3 cellular contexts compared by ENCODE assay signal in the genomic region with DNA sequence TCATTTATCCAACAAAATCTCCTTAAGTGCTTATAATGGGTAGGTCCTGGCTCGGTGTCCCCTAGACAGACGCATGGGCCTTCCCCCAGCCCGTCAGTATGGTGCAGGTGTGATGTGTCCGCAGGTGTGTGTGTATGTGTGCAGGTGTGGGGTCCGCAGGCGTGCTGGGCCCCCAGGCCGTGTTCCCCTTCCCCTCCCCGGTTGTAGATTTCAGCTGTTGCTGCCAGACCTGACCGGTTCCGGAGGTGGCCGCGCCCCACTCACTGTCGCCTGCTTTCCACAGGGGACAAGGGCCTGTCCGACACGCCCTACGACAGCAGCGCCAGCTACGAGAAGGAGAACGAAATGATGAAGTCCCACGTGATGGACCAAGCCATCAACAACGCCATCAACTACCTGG.
TF ChIP-seq lines count a peak whose summit lies in the region.

No MANE protein-coding gene starts in this region.

TF ChIP-seq in SK-N-SH, 30 proteins besides CTCF, POLR2A, EP300 and RAD21 (continued from another document):
- no peak for TF ChIP-seq RFX5 (IDR thresholded peaks at IDR 0.05; ENCODE audit: low read length)
- TF ChIP-seq FOXM1 (IDR thresholded peaks at IDR 0.05; ENCODE audit: low read depth): no peak
- TF ChIP-seq GABPA (IDR thresholded peaks at IDR 0.05; ENCODE audit: low read depth): no peak
- TF ChIP-seq CHD2 (IDR thresholded peaks at IDR 0.05; ENCODE audit: low read length, partially characterized antibody): no peak
- TF ChIP-seq EZH2phosphoT487 (IDR thresholded peaks at IDR 0.05; ENCODE audit: borderline replicate concordance, low read depth): no peak
- no peak for TF ChIP-seq ELF1 (IDR thresholded peaks at IDR 0.05)
- no peak for TF ChIP-seq SIN3A (IDR thresholded peaks at IDR 0.05; ENCODE audit: borderline replicate concordance, low read depth, low read length)
- TF ChIP-seq GATA2 (CRISPR knock-in tag; IDR thresholded peaks at IDR 0.05): no peak
- no peak for TF ChIP-seq NRF1 (IDR thresholded peaks at IDR 0.05; ENCODE audit: low read depth, low read length)

TF ChIP-seq in SK-N-SH treated with all-trans-retinoic acid at 6 μM for 48 hours, 23 proteins besides CTCF, POLR2A, EP300 and RAD21 (continued from another document):
- TF ChIP-seq, protein P1, sequence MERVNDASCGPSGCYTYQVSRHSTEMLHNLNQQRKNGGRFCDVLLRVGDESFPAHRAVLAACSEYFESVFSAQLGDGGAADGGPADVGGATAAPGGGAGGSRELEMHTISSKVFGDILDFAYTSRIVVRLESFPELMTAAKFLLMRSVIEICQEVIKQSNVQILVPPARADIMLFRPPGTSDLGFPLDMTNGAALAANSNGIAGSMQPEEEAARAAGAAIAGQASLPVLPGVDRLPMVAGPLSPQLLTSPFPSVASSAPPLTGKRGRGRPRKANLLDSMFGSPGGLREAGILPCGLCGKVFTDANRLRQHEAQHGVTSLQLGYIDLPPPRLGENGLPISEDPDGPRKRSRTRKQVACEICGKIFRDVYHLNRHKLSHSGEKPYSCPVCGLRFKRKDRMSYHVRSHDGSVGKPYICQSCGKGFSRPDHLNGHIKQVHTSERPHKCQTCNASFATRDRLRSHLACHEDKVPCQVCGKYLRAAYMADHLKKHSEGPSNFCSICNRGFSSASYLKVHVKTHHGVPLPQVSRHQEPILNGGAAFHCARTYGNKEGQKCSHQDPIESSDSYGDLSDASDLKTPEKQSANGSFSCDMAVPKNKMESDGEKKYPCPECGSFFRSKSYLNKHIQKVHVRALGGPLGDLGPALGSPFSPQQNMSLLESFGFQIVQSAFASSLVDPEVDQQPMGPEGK (CRISPR knock-in tag; IDR thresholded peaks at IDR 0.05; ENCODE audit: borderline replicate concordance): no peak
- no peak for TF ChIP-seq ZNF8 (CRISPR knock-in tag; IDR thresholded peaks at IDR 0.05)
- no peak for TF ChIP-seq CSDC2 (CRISPR knock-in tag; IDR thresholded peaks at IDR 0.05)
- no peak for TF ChIP-seq TOX (CRISPR knock-in tag; IDR thresholded peaks at IDR 0.05; ENCODE audit: borderline replicate concordance)
- no peak for TF ChIP-seq SNAI2 (CRISPR knock-in tag; IDR thresholded peaks at IDR 0.05)
- TF ChIP-seq BACH2 (CRISPR knock-in tag; IDR thresholded peaks at IDR 0.05; ENCODE audit: borderline replicate concordance): no peak
- TF ChIP-seq PPARA (CRISPR knock-in tag; IDR thresholded peaks at IDR 0.05; ENCODE audit: borderline replicate concordance): no peak
- no peak for TF ChIP-seq ZFP30 (CRISPR knock-in tag; IDR thresholded peaks at IDR 0.05)
- no peak for TF ChIP-seq CREB5 (CRISPR knock-in tag; IDR thresholded peaks at IDR 0.05; ENCODE audit: low read depth)
- TF ChIP-seq ESRRG (CRISPR knock-in tag; IDR thresholded peaks at IDR 0.05): no peak
- no peak for TF ChIP-seq ZC3H10 (CRISPR knock-in tag; IDR thresholded peaks at IDR 0.05)

TF ChIP-seq in GM23338, 12 proteins besides CTCF, POLR2A, EP300 and RAD21 (continued from another document):
- TF ChIP-seq, protein P2, sequence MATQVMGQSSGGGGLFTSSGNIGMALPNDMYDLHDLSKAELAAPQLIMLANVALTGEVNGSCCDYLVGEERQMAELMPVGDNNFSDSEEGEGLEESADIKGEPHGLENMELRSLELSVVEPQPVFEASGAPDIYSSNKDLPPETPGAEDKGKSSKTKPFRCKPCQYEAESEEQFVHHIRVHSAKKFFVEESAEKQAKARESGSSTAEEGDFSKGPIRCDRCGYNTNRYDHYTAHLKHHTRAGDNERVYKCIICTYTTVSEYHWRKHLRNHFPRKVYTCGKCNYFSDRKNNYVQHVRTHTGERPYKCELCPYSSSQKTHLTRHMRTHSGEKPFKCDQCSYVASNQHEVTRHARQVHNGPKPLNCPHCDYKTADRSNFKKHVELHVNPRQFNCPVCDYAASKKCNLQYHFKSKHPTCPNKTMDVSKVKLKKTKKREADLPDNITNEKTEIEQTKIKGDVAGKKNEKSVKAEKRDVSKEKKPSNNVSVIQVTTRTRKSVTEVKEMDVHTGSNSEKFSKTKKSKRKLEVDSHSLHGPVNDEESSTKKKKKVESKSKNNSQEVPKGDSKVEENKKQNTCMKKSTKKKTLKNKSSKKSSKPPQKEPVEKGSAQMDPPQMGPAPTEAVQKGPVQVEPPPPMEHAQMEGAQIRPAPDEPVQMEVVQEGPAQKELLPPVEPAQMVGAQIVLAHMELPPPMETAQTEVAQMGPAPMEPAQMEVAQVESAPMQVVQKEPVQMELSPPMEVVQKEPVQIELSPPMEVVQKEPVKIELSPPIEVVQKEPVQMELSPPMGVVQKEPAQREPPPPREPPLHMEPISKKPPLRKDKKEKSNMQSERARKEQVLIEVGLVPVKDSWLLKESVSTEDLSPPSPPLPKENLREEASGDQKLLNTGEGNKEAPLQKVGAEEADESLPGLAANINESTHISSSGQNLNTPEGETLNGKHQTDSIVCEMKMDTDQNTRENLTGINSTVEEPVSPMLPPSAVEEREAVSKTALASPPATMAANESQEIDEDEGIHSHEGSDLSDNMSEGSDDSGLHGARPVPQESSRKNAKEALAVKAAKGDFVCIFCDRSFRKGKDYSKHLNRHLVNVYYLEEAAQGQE (IDR thresholded peaks at IDR 0.05; ENCODE audit: unreplicated experiment): no peak
- no peak for TF ChIP-seq JUNB (IDR thresholded peaks at IDR 0.05; ENCODE audit: unreplicated experiment)
- no peak for TF ChIP-seq EZH2 (IDR thresholded peaks at IDR 0.05; ENCODE audit: low read depth, unreplicated experiment)
- no peak for TF ChIP-seq ZNF114 (CRISPR knock-in tag; IDR thresholded peaks at IDR 0.05)
- no peak for TF ChIP-seq NANOG (IDR thresholded peaks at IDR 0.05; ENCODE audit: borderline replicate concordance)
- no peak for TF ChIP-seq EZH2phosphoT487 (IDR thresholded peaks at IDR 0.05; ENCODE audit: unreplicated experiment)
- TF ChIP-seq CREB1 (CRISPR knock-in tag; IDR thresholded peaks at IDR 0.05; ENCODE audit: low read depth): no peak
- TF ChIP-seq, protein P3, sequence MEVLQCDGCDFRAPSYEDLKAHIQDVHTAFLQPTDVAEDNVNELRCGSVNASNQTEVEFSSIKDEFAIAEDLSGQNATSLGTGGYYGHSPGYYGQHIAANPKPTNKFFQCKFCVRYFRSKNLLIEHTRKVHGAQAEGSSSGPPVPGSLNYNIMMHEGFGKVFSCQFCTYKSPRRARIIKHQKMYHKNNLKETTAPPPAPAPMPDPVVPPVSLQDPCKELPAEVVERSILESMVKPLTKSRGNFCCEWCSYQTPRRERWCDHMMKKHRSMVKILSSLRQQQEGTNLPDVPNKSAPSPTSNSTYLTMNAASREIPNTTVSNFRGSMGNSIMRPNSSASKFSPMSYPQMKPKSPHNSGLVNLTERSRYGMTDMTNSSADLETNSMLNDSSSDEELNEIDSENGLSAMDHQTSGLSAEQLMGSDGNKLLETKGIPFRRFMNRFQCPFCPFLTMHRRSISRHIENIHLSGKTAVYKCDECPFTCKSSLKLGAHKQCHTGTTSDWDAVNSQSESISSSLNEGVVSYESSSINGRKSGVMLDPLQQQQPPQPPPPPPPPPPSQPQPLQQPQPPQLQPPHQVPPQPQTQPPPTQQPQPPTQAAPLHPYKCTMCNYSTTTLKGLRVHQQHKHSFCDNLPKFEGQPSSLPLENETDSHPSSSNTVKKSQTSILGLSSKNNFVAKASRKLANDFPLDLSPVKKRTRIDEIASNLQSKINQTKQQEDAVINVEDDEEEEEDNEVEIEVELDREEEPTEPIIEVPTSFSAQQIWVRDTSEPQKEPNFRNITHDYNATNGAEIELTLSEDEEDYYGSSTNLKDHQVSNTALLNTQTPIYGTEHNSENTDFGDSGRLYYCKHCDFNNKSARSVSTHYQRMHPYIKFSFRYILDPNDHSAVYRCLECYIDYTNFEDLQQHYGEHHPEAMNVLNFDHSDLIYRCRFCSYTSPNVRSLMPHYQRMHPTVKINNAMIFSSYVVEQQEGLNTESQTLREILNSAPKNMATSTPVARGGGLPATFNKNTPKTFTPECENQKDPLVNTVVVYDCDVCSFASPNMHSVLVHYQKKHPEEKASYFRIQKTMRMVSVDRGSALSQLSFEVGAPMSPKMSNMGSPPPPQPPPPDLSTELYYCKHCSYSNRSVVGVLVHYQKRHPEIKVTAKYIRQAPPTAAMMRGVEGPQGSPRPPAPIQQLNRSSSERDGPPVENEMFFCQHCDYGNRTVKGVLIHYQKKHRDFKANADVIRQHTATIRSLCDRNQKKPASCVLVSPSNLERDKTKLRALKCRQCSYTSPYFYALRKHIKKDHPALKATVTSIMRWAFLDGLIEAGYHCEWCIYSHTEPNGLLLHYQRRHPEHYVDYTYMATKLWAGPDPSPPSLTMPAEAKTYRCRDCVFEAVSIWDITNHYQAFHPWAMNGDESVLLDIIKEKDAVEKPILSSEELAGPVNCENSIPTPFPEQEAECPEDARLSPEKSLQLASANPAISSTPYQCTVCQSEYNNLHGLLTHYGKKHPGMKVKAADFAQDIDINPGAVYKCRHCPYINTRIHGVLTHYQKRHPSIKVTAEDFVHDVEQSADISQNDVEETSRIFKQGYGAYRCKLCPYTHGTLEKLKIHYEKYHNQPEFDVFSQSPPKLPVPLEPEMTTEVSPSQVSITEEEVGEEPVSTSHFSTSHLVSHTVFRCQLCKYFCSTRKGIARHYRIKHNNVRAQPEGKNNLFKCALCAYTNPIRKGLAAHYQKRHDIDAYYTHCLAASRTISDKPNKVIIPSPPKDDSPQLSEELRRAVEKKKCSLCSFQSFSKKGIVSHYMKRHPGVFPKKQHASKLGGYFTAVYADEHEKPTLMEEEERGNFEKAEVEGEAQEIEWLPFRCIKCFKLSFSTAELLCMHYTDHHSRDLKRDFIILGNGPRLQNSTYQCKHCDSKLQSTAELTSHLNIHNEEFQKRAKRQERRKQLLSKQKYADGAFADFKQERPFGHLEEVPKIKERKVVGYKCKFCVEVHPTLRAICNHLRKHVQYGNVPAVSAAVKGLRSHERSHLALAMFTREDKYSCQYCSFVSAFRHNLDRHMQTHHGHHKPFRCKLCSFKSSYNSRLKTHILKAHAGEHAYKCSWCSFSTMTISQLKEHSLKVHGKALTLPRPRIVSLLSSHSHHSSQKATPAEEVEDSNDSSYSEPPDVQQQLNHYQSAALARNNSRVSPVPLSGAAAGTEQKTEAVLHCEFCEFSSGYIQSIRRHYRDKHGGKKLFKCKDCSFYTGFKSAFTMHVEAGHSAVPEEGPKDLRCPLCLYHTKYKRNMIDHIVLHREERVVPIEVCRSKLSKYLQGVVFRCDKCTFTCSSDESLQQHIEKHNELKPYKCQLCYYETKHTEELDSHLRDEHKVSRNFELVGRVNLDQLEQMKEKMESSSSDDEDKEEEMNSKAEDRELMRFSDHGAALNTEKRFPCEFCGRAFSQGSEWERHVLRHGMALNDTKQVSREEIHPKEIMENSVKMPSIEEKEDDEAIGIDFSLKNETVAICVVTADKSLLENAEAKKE (CRISPR knock-in tag; IDR thresholded peaks at IDR 0.05): no peak
- no peak for TF ChIP-seq ZNF331 (CRISPR knock-in tag; IDR thresholded peaks at IDR 0.05; ENCODE audit: low read depth)
- TF ChIP-seq, protein P4, sequence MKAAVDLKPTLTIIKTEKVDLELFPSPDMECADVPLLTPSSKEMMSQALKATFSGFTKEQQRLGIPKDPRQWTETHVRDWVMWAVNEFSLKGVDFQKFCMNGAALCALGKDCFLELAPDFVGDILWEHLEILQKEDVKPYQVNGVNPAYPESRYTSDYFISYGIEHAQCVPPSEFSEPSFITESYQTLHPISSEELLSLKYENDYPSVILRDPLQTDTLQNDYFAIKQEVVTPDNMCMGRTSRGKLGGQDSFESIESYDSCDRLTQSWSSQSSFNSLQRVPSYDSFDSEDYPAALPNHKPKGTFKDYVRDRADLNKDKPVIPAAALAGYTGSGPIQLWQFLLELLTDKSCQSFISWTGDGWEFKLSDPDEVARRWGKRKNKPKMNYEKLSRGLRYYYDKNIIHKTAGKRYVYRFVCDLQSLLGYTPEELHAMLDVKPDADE (IDR thresholded peaks at IDR 0.05): no peak
- no peak for TF ChIP-seq STAT1 (IDR thresholded peaks at IDR 0.05; ENCODE audit: unreplicated experiment)
